ENCODE assay signal across 8 cellular contexts in genomic region chr19:30225615-30226463, GRCh38.
DNase-seq lines count a peak whose midpoint lies in the region; ATAC-seq and TF ChIP-seq lines count a peak whose summit lies in the region.

No MANE protein-coding gene starts in this region.

- peaks cover 0 to 8% (median 0%) of the 10 kb centered on the region in 3 donors for H3K9me3 Mint-ChIP-seq in IgD-negative memory B cell
- peaks cover 0 to 3% of the 10 kb centered on the region in 2 donors for H3K9me3 Mint-ChIP-seq in effector memory CD8-positive, alpha-beta T cell

- H3K4me1 Mint-ChIP-seq in IgD-negative memory B cell: peaks cover 11 to 22% (median 18%) of the 10 kb centered on the region in 3 donors
- peaks cover 15 to 18% of the 10 kb centered on the region in 2 donors for H3K4me1 Mint-ChIP-seq in effector memory CD8-positive, alpha-beta T cell (ENCODE audit: low read depth in 2 of 2)

- DNase-seq in Ammon's horn (ENCODE audit: low spot score) (peak; percentile 19), GM13976 (ENCODE audit: low spot score) (no peak), midbrain (lab: John Stamatoyannopoulos, UW) (no peak), omental fat pad (ENCODE audit: low spot score) (no peak), globus pallidus (ENCODE audit: low spot score) (no peak)
- DNase-seq in effector memory CD8-positive, alpha-beta T cell: no peak

- H3K27me3 Mint-ChIP-seq in IgD-negative memory B cell: peaks cover 59% of the 10 kb centered on the region
- H3K27me3 Mint-ChIP-seq in effector memory CD8-positive, alpha-beta T cell: peaks cover 71 to 91% of the 10 kb centered on the region in 2 donors

- in situ Hi-C loops in GM13976 (cut with MboI; ENCODE audit: low sequenced_read_pairs, unreplicated experiment): no loop called here

- no peaks in the 10 kb centered on the region for H3K9me3 ChIP-seq in parathyroid adenoma (ENCODE audit: control insufficient read depth, low read length)

- H3K36me3 Mint-ChIP-seq in IgD-negative memory B cell: peaks cover 5% of the 10 kb centered on the region
- H3K36me3 Mint-ChIP-seq in effector memory CD8-positive, alpha-beta T cell (ENCODE audit: insufficient read depth): no peaks in the 10 kb centered on the region

- no peak for ATAC-seq in effector memory CD8-positive, alpha-beta T cell (replicated peaks)
- no peak for ATAC-seq in omental fat pad (ENCODE audit: low FRiP score)

- peak overlapping the region in 3 of 4 donors; percentile 67 to 89 (median 83) for H3K4me3 Mint-ChIP-seq in IgD-negative memory B cell
- peak overlapping the region; percentile 82 to 92 for H3K4me3 Mint-ChIP-seq in effector memory CD8-positive, alpha-beta T cell

- H2AFZ ChIP-seq in parathyroid adenoma: peak overlapping the region; percentile 54

- peak overlapping the region in 1 of 3 donors; percentile 83 for H3K27ac Mint-ChIP-seq in IgD-negative memory B cell
- H3K27ac Mint-ChIP-seq in effector memory CD8-positive, alpha-beta T cell: peak overlapping the region in 1 of 2 donors; percentile 75

- TF ChIP-seq CTCF in parathyroid adenoma (IDR thresholded peaks at IDR 0.05) (no peak), GM13976 (IDR thresholded peaks at IDR 0.05; ENCODE audit: borderline replicate concordance, control extremely low read depth, extremely low read depth, insufficient read depth, missing control alignments) (no peak), omental fat pad (IDR thresholded peaks at IDR 0.05) (no peak)

- no peaks in the 10 kb centered on the region for H3K36me3 ChIP-seq in parathyroid adenoma (ENCODE audit: control insufficient read depth, insufficient read depth, low read length)

- peak overlapping the region; percentile 94 for H3K4me2 ChIP-seq in parathyroid adenoma (ENCODE audit: low read length)

- no peaks in the 10 kb centered on the region for H3K79me2 ChIP-seq in parathyroid adenoma

- no peaks in the 10 kb centered on the region for H3K27me3 ChIP-seq in parathyroid adenoma (ENCODE audit: control insufficient read depth, insufficient read depth, low read length)

- peaks cover 5% of the 10 kb centered on the region for H3K4me1 ChIP-seq in parathyroid adenoma

- peak overlapping the region; percentile 65 for H3K4me3 ChIP-seq in parathyroid adenoma (ENCODE audit: low read depth, low read length)

- H3K27ac ChIP-seq in parathyroid adenoma: no peak overlapping the region

- H3K9ac ChIP-seq in parathyroid adenoma: no peak overlapping the region
